ENCODE assay signal across 1 cellular context in genomic region chr7:47979145-47979831, GRCh38.
TF ChIP-seq lines count a peak whose summit lies in the region.

Gene HUS1, minus strand, starts transcription at chr7:47979615. Its CDS starts 96 bp downstream, at chr7:47979519.

TF ChIP-seq in GM12878, 131 proteins besides CTCF, POLR2A, EP300 and RAD21 (continued from another document and continues in another):
- peak; percentile 90 for TF ChIP-seq PAX5 (IDR thresholded peaks at IDR 0.05; ENCODE audit: borderline replicate concordance, low read depth, low read length)
- peak; percentile 96; the same call in 1 of the 2 replicates for TF ChIP-seq RB1 (IDR thresholded peaks at IDR 0.05; ENCODE audit: borderline replicate concordance)
- no peak for TF ChIP-seq RCOR1 (conservative IDR thresholded peaks at IDR 0.05; ENCODE audit: low read depth, low read length)
- TF ChIP-seq TARDBP (IDR thresholded peaks at IDR 0.05; ENCODE audit: borderline replicate concordance) = peak; percentile 88; the same call in 1 of the 2 replicates
- TF ChIP-seq TCF12 (IDR thresholded peaks at IDR 0.05; ENCODE audit: low read depth, low read length) = no peak; the same call in none of the 2 replicates
- peak; percentile 91 for TF ChIP-seq CREB1 (IDR thresholded peaks at IDR 0.05; ENCODE audit: low read depth)
- 0 out of 2 replicates have a peak, but pooled peaks have one; percentile 14 for TF ChIP-seq TCF3 (IDR thresholded peaks at IDR 0.05; ENCODE audit: borderline replicate concordance, insufficient read depth, low read depth, low read length)
- TF ChIP-seq ZZZ3 (IDR thresholded peaks at IDR 0.05; ENCODE audit: control insufficient read depth, insufficient read length, low read depth) = no peak
- peak; percentile 80; the same call in 1 of the 2 replicates for TF ChIP-seq MLLT1 (IDR thresholded peaks at IDR 0.05)
- peak; percentile 100 for TF ChIP-seq NR2F1 (conservative IDR thresholded peaks at IDR 0.05)
- no peak for TF ChIP-seq ASH2L (IDR thresholded peaks at IDR 0.05; ENCODE audit: borderline replicate concordance, low read depth)
- TF ChIP-seq NR2C2 (IDR thresholded peaks at IDR 0.05; ENCODE audit: borderline replicate concordance, control insufficient read depth, insufficient read length, low read depth) = peak; percentile 59
- peak; percentile 93 for TF ChIP-seq ZBTB11 (CRISPR knock-in tag; IDR thresholded peaks at IDR 0.05)
- peak; percentile 91 for TF ChIP-seq TAF1 (IDR thresholded peaks at IDR 0.05; ENCODE audit: borderline replicate concordance, low read depth, low read length)
- TF ChIP-seq POU2F2 (IDR thresholded peaks at IDR 0.05; ENCODE audit: borderline replicate concordance, low read depth, low read length) = peak; percentile 81; the same call in 2 of the 3 replicates
- TF ChIP-seq FOXM1 (IDR thresholded peaks at IDR 0.05; ENCODE audit: low read depth, low read length) = peak; percentile 47
- peak; percentile 81; the same call in 1 of the 2 replicates for TF ChIP-seq LARP7 (IDR thresholded peaks at IDR 0.05)
- TF ChIP-seq ZBTB4 (CRISPR knock-in tag; IDR thresholded peaks at IDR 0.05) = no peak
- TF ChIP-seq SIX5 (IDR thresholded peaks at IDR 0.05; ENCODE audit: low read depth, low read length, severe bottlenecking) = peak; percentile 62
- no peak for TF ChIP-seq RFX5 (IDR thresholded peaks at IDR 0.05; ENCODE audit: low read depth, low read length)
- TF ChIP-seq ZNF274 (IDR thresholded peaks at IDR 0.05; ENCODE audit: insufficient read depth, insufficient read length) = no peak
- TF ChIP-seq NFIC (IDR thresholded peaks at IDR 0.05; ENCODE audit: low read depth, low read length) = no peak
- no peak for TF ChIP-seq CUX1 (IDR thresholded peaks at IDR 0.05; ENCODE audit: insufficient replicate concordance, low read depth, low read length)
- peak; percentile 49; the same call in 1 of the 2 replicates for TF ChIP-seq PKNOX1 (IDR thresholded peaks at IDR 0.05)
- peak; percentile 75; the same call in 1 of the 2 replicates for TF ChIP-seq MXI1 (IDR thresholded peaks at IDR 0.05; ENCODE audit: low read depth, low read length)
- peak; percentile 93 for TF ChIP-seq YY1 (IDR thresholded peaks at IDR 0.05; ENCODE audit: low read depth, low read length)
- peak; percentile 80 for TF ChIP-seq HCFC1 (IDR thresholded peaks at IDR 0.05; ENCODE audit: low read length)
- no peak for TF ChIP-seq USF1 (IDR thresholded peaks at IDR 0.05; ENCODE audit: borderline replicate concordance, extremely low read length, insufficient read depth, low read depth, low read length)
- peak; percentile 81 for TF ChIP-seq TCF7 (IDR thresholded peaks at IDR 0.05; ENCODE audit: borderline replicate concordance)
- peak; percentile 81 for TF ChIP-seq CBFB (IDR thresholded peaks at IDR 0.05; ENCODE audit: low read depth)
- TF ChIP-seq KDM1A (IDR thresholded peaks at IDR 0.05; ENCODE audit: borderline replicate concordance) = no peak
- TF ChIP-seq NRF1 (conservative IDR thresholded peaks at IDR 0.05; ENCODE audit: low read depth, low read length) = 0 out of 2 replicates have a peak, but pooled peaks have one; percentile 24
- TF ChIP-seq SRF (IDR thresholded peaks at IDR 0.05; ENCODE audit: low read depth in 2 of 2, low read length in 2 of 2) = peak in 1 of 2 experiments; percentile 77; a peak in 2 of 4 replicates
- TF ChIP-seq NR2C1 (IDR thresholded peaks at IDR 0.05) = peak; percentile 99
- TF ChIP-seq GATAD2B (conservative IDR thresholded peaks at IDR 0.05; ENCODE audit: low read depth) = peak; percentile 79
- TF ChIP-seq SMC3 (IDR thresholded peaks at IDR 0.05; ENCODE audit: borderline replicate concordance, low read length) = 0 out of 2 replicates have a peak, but pooled peaks have one; percentile 1
- no peak for TF ChIP-seq NFXL1 (IDR thresholded peaks at IDR 0.05; ENCODE audit: borderline replicate concordance)
- no peak for TF ChIP-seq STAT3 (IDR thresholded peaks at IDR 0.05; ENCODE audit: low read depth, low read length)
- TF ChIP-seq HDGF (IDR thresholded peaks at IDR 0.05) = peak; percentile 93
- peak; percentile 73 for TF ChIP-seq ZNF687 (IDR thresholded peaks at IDR 0.05)
- no peak; the same call in 1 of the 2 replicates for TF ChIP-seq MAX (IDR thresholded peaks at IDR 0.05; ENCODE audit: low read depth, low read length)
- peak; percentile 47; the same call in 1 of the 2 replicates for TF ChIP-seq ATF7 (IDR thresholded peaks at IDR 0.05; ENCODE audit: low read depth)
- TF ChIP-seq STAT1 (conservative IDR thresholded peaks at IDR 0.05) = peak; percentile 96
